In the genomic region with DNA sequence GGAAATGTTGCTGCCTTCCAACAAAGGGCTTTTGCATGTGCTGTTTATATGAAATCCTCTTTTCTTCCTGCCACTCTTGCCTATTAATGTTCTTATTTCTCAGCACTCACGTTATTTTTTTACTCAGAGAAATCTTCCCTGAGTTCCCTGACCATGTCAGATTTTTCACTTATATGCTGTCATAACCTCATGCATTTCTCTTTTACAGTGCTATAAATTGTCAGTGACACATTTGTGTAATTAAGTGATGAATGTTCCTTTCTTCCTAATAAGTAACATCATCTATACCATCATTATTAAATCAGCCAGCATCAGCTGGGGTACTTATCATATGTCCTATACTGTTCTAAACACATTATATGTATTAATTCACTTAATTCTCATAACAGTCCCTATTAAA, we compare ENCODE assay signal across 28 cellular contexts.
"Had no signal": no experiment of that assay in that cellular context is flagged by ENCODE, and none has a peak within 500 bp of the region (broad histone marks: within the 10 kb centered on the region; RNA-seq: fewer than 3 reads in every experiment).

No MANE protein-coding gene starts in this region.

- H3K27me3 Mint-ChIP-seq: stimulated activated memory B cell treated with anti-CD40 and anti-IgM and Interleukin-4, amounts not matched to agents 10 μg/mL and 1 μg/mL and 100 μg/mL, for 72 hours; stimulated activated naive B cell treated with anti-CD40 and anti-IgM and Interleukin-4, amounts not matched to agents 10 μg/mL and 1 μg/mL and 100 μg/mL, for 72 hours; stimulated activated naive CD8-positive, alpha-beta T cell treated with anti-CD3 and anti-CD28 coated beads, Interleukin-15, amount 100 ng/mL, for 72 hours; stimulated activated naive CD8-positive, alpha-beta T cell treated with anti-CD3 and anti-CD28 coated beads, Interleukin-15, Interleukin-2, amounts not matched to agents 100 ng/mL and 50 ng/mL, for 24 hours; type B pancreatic cell had no signal

- H3K4me3 ChIP-seq: stomach, suprapubic skin, testis, thoracic aorta, thyroid gland, tibial artery, tibial nerve, transverse colon, upper lobe of left lung, upper lobe of right lung, uterus, vagina had no signal

- H3K27me3 ChIP-seq: stomach, suprapubic skin, testis, thyroid gland, tibial artery, tibial nerve, transverse colon, upper lobe of left lung, upper lobe of right lung, uterus, vagina had no signal

- H3K4me1 Mint-ChIP-seq: stimulated activated effector memory CD8-positive, alpha-beta T cell treated with anti-CD3 and anti-CD28 coated beads, Interleukin-12 subunit alpha, Interleukin-12 subunit beta, amount 100 ng/mL, for 72 hours; stimulated activated memory B cell treated with anti-CD40 and anti-IgM and Interleukin-4, amounts not matched to agents 10 μg/mL and 1 μg/mL and 100 μg/mL, for 72 hours; stimulated activated naive B cell treated with anti-CD40 and anti-IgM and Interleukin-4, amounts not matched to agents 10 μg/mL and 1 μg/mL and 100 μg/mL, for 72 hours; stimulated activated naive CD8-positive, alpha-beta T cell treated with anti-CD3 and anti-CD28 coated beads, Interleukin-15, amount 100 ng/mL, for 72 hours had no signal

- H3K4me3 Mint-ChIP-seq: stimulated activated effector memory CD8-positive, alpha-beta T cell treated with anti-CD3 and anti-CD28 coated beads, Interleukin-12 subunit alpha, Interleukin-12 subunit beta, amount 100 ng/mL, for 72 hours; stimulated activated memory B cell treated with anti-CD40 and anti-IgM and Interleukin-4, amounts not matched to agents 10 μg/mL and 1 μg/mL and 100 μg/mL, for 72 hours; stimulated activated naive B cell treated with anti-CD40 and anti-IgM and Interleukin-4, amounts not matched to agents 10 μg/mL and 1 μg/mL and 100 μg/mL, for 72 hours; stimulated activated naive CD8-positive, alpha-beta T cell treated with anti-CD3 and anti-CD28 coated beads, Interleukin-15, amount 100 ng/mL, for 72 hours; stimulated activated naive CD8-positive, alpha-beta T cell treated with anti-CD3 and anti-CD28 coated beads, Interleukin-15, Interleukin-2, amounts not matched to agents 100 ng/mL and 50 ng/mL, for 24 hours; type B pancreatic cell had no signal

- H3K4me1 ChIP-seq: suprapubic skin, testis, thyroid gland, tibial artery, tibial nerve, transverse colon, upper lobe of left lung, upper lobe of right lung, uterus, vagina had no signal

- H3K9me3 ChIP-seq: stomach, suprapubic skin, testis, thoracic aorta, thyroid gland, tibial artery, tibial nerve, transverse colon, upper lobe of left lung, upper lobe of right lung, uterus, vagina had no signal

- H3K36me3 Mint-ChIP-seq: stimulated activated effector memory CD8-positive, alpha-beta T cell treated with anti-CD3 and anti-CD28 coated beads, Interleukin-12 subunit alpha, Interleukin-12 subunit beta, amount 100 ng/mL, for 72 hours; stimulated activated memory B cell treated with anti-CD40 and anti-IgM and Interleukin-4, amounts not matched to agents 10 μg/mL and 1 μg/mL and 100 μg/mL, for 72 hours; stimulated activated naive B cell treated with anti-CD40 and anti-IgM and Interleukin-4, amounts not matched to agents 10 μg/mL and 1 μg/mL and 100 μg/mL, for 72 hours had no signal

- H3K27ac ChIP-seq: stomach, suprapubic skin, testis, thoracic aorta, thyroid gland, tibial artery, tibial nerve, transverse colon, upper lobe of left lung, upper lobe of right lung, uterus, vagina had no signal

- DNase-seq: stimulated activated CD4-positive, alpha-beta T cell treated with anti-CD3 and anti-CD28 coated beads, Interleukin-2, amount 100 ng/mL, for 48 hours; stimulated activated CD4-positive, alpha-beta T cell treated with anti-CD3 and anti-CD28 coated beads, Interleukin-4, amount 100 ng/mL, for 1 hour; stimulated activated CD4-positive, alpha-beta T cell treated with anti-CD3 and anti-CD28 coated beads, Interleukin-4, amount 100 ng/mL, for 24 hours; stimulated activated CD4-positive, alpha-beta T cell treated with anti-CD3 and anti-CD28 coated beads, Interleukin-4, amount 100 ng/mL, for 4 hours; stimulated activated CD8-positive, alpha-beta memory T cell treated with anti-CD3 and anti-CD28 coated beads, Interleukin-4, amount 100 ng/mL, for 48 hours; stimulated activated naive B cell treated with anti-CD40 and anti-IgM and Interleukin-4, amounts not matched to agents 10 μg/mL and 1 μg/mL and 100 μg/mL, for 72 hours; stimulated activated naive CD4-positive, alpha-beta T cell; stimulated activated naive CD4-positive, alpha-beta T cell treated with Interleukin-2 at 50 U/mL for 16 hours; stimulated activated naive CD8-positive, alpha-beta T cell treated with anti-CD3 and anti-CD28 coated beads, Interleukin-15, amount 100 ng/mL, for 72 hours; stimulated activated naive CD8-positive, alpha-beta T cell treated with anti-CD3 and anti-CD28 coated beads, Interleukin-15, Interleukin-2, amounts not matched to agents 100 U/mL and 50 U/mL, for 24 hours; stomach; substantia nigra; testis; thyroid gland; tibial artery; transverse colon; trophoblast cell; upper lobe of right lung; uterus had no signal

- H3K36me3 ChIP-seq: stomach, suprapubic skin, thoracic aorta, thyroid gland, tibial artery, tibial nerve, transverse colon, upper lobe of left lung, upper lobe of right lung, uterus, vagina had no signal

- H3K27ac Mint-ChIP-seq: stimulated activated effector memory CD8-positive, alpha-beta T cell treated with anti-CD3 and anti-CD28 coated beads, Interleukin-12 subunit alpha, Interleukin-12 subunit beta, amount 100 ng/mL, for 72 hours; stimulated activated memory B cell treated with anti-CD40 and anti-IgM and Interleukin-4, amounts not matched to agents 10 μg/mL and 1 μg/mL and 100 μg/mL, for 72 hours; stimulated activated naive B cell treated with anti-CD40 and anti-IgM and Interleukin-4, amounts not matched to agents 10 μg/mL and 1 μg/mL and 100 μg/mL, for 72 hours; stimulated activated naive CD8-positive, alpha-beta T cell treated with anti-CD3 and anti-CD28 coated beads, Interleukin-15, amount 100 ng/mL, for 72 hours; stimulated activated naive CD8-positive, alpha-beta T cell treated with anti-CD3 and anti-CD28 coated beads, Interleukin-15, Interleukin-2, amounts not matched to agents 100 ng/mL and 50 ng/mL, for 24 hours; type B pancreatic cell had no signal
